In genomic region chr1:91750398-91750996, GRCh38 we compare ENCODE assay signal across 14 cellular contexts.
DNase-seq lines count a peak whose midpoint lies in the region; ATAC-seq and TF ChIP-seq lines count a peak whose summit lies in the region.
"Had no signal": no experiment of that assay in that cellular context is flagged by ENCODE, and none has a peak within 500 bp of the region (broad histone marks: within the 10 kb centered on the region; RNA-seq: fewer than 3 reads in every experiment).

No MANE protein-coding gene starts in this region.

- peaks cover 0 to 20% (median 0%) of the 10 kb centered on the region in 5 donors for H3K9me3 Mint-ChIP-seq in CD8-positive, alpha-beta memory T cell
- H3K9me3 Mint-ChIP-seq in T-helper 2 cell treated with Interferon-gamma antibody and Interleukin-4, amounts not matched to agents 5 μg/mL and 100 μg/mL, for 36 hours, result peaks cover 25% of the 10 kb centered on the region

- H3K36me3 Mint-ChIP-seq in CD8-positive, alpha-beta memory T cell, result peaks cover 15 to 44% (median 24%) of the 10 kb centered on the region in 3 donors
- H3K36me3 Mint-ChIP-seq in T-helper 2 cell treated with Interferon-gamma antibody and Interleukin-4, amounts not matched to agents 5 μg/mL and 100 μg/mL, for 36 hours (ENCODE audit: low read depth), result peaks cover 26% of the 10 kb centered on the region

- POLR2A ChIA-PET in CD8-positive, alpha-beta memory T cell (lab: Charles Lee), result no interaction called here

- ATAC-seq in Right ventricle myocardium superior (ENCODE audit: poor library complexity) (peak; percentile 32), sciatic nerve (peak; percentile 47), foreskin keratinocyte (no peak)

- no peaks in the 10 kb centered on the region for H3K4me1 ChIP-seq in CD8-positive, alpha-beta memory T cell (ENCODE audit: insufficient read depth, low read length)
- H3K4me1 ChIP-seq in adipocyte (ENCODE audit: control insufficient read depth, insufficient read depth, low read length) (peaks cover 56% of the 10 kb centered on the region), foreskin keratinocyte (peaks cover 4% of the 10 kb centered on the region)

- no peaks in the 10 kb centered on the region for H3K27me3 ChIP-seq in CD8-positive, alpha-beta memory T cell (ENCODE audit: insufficient read depth, low read length, poor library complexity, severe bottlenecking)
- H3K27me3 ChIP-seq in adipocyte (replicated peaks; ENCODE audit: control insufficient read depth, insufficient read depth, low read length) (no peaks in the 10 kb centered on the region), foreskin keratinocyte (no peaks in the 10 kb centered on the region)

- H3K27ac ChIP-seq in CD8-positive, alpha-beta memory T cell (ENCODE audit: low read depth, low read length), result no peak overlapping the region
- no peak overlapping the region for H3K27ac ChIP-seq in foreskin keratinocyte
- H3K27ac ChIP-seq: lower lobe of right lung had no signal

- no peak for TF ChIP-seq CTCF in foreskin keratinocyte (conservative IDR thresholded peaks at IDR 0.05)

- peaks cover 38 to 79% (median 63%) of the 10 kb centered on the region in 3 donors for H3K4me1 Mint-ChIP-seq in CD8-positive, alpha-beta memory T cell
- peaks cover 50% of the 10 kb centered on the region for H3K4me1 Mint-ChIP-seq in T-helper 2 cell treated with Interferon-gamma antibody and Interleukin-4, amounts not matched to agents 5 μg/mL and 100 μg/mL, for 36 hours (ENCODE audit: low read depth)

- H3K9ac ChIP-seq in adipocyte (ENCODE audit: low read length), result peak overlapping the region; percentile 70

- intact Hi-C loops in Right ventricle myocardium superior (cut with DNase I), result no loop called here
- intact Hi-C loops in sciatic nerve (cut with DNase I), result no loop called here

- H3K27me3 Mint-ChIP-seq in CD8-positive, alpha-beta memory T cell, result no peaks in the 10 kb centered on the region
- no peaks in the 10 kb centered on the region for H3K27me3 Mint-ChIP-seq in T-helper 2 cell treated with Interferon-gamma antibody and Interleukin-4, amounts not matched to agents 5 μg/mL and 100 μg/mL, for 36 hours (ENCODE audit: low read depth)
- H3K27me3 Mint-ChIP-seq: activated CD4-positive, alpha-beta memory T cell treated with anti-CD3 and anti-CD28 coated beads for 36 hours had no signal

- H3K4me3 ChIP-seq in CD8-positive, alpha-beta memory T cell (ENCODE audit: low read length), result no peak overlapping the region
- peak overlapping the region; percentile 56 for H3K4me3 ChIP-seq in adipocyte (ENCODE audit: low read length)
- H3K4me3 ChIP-seq: lower lobe of right lung had no signal

- H3K27ac Mint-ChIP-seq in CD8-positive, alpha-beta memory T cell, result peak overlapping the region in 5 of 8 donors; percentile 43 to 68 (median 57)
- H3K27ac Mint-ChIP-seq in T-helper 2 cell treated with Interferon-gamma antibody and Interleukin-4, amounts not matched to agents 5 μg/mL and 100 μg/mL, for 36 hours, result no peak overlapping the region
- H3K27ac Mint-ChIP-seq: activated CD4-positive, alpha-beta memory T cell treated with anti-CD3 and anti-CD28 coated beads for 36 hours had no signal

- H3K9me3 ChIP-seq in CD8-positive, alpha-beta memory T cell (ENCODE audit: low read length), result no peaks in the 10 kb centered on the region
- H3K9me3 ChIP-seq in adipocyte (ENCODE audit: control insufficient read depth, low read length), result no peaks in the 10 kb centered on the region
- H3K9me3 ChIP-seq: lower lobe of right lung had no signal

- H3K4me3 Mint-ChIP-seq in CD8-positive, alpha-beta memory T cell, result peak overlapping the region in 1 of 7 donors; percentile 72
- H3K4me3 Mint-ChIP-seq in T-helper 2 cell treated with Interferon-gamma antibody and Interleukin-4, amounts not matched to agents 5 μg/mL and 100 μg/mL, for 36 hours, result no peak overlapping the region
- H3K4me3 Mint-ChIP-seq: activated CD4-positive, alpha-beta memory T cell treated with anti-CD3 and anti-CD28 coated beads for 36 hours had no signal

- H3K36me3 ChIP-seq in CD8-positive, alpha-beta memory T cell (ENCODE audit: insufficient read depth, low read length), result no peaks in the 10 kb centered on the region
- peaks cover 38% of the 10 kb centered on the region for H3K36me3 ChIP-seq in adipocyte (ENCODE audit: control insufficient read depth, insufficient read depth, low read length, severe bottlenecking)
- H3K36me3 ChIP-seq: lower lobe of right lung had no signal

- CTCF ChIA-PET in CD8-positive, alpha-beta memory T cell (lab: Charles Lee), result no interaction called here

- no peak for DNase-seq in CD8-positive, alpha-beta memory T cell
- DNase-seq in adipocyte (ENCODE audit: low read depth), result no peak
- DNase-seq in Right ventricle myocardium superior, result no peak
- DNase-seq in sciatic nerve (ENCODE audit: low spot score), result no peak
- DNase-seq in T-helper 2 cell treated with Interferon-gamma antibody and Interleukin-4, amounts not matched to agents 5 μg/mL and 100 μg/mL, for 36 hours (ENCODE audit: low spot score), result no peak
- DNase-seq in AG08396 (ENCODE audit: low spot score), result no peak
- DNase-seq in foreskin keratinocyte, result no peak
- no peak for DNase-seq in activated naive CD4-positive, alpha-beta T cell treated with anti-CD3 and anti-CD28 coated beads, Interleukin-2, amount 50 U/mL, for 16 hours
- DNase-seq: activated CD4-positive, alpha-beta memory T cell treated with anti-CD3 and anti-CD28 coated beads for 36 hours; activated naive CD4-positive, alpha-beta T cell treated with Interleukin-2 at 50 U/mL for 16 hours; AML-193; KBM-7; lower lobe of right lung; retina had no signal
